Comparison of ENCODE assay signal across 8 cellular contexts in the genomic region with DNA sequence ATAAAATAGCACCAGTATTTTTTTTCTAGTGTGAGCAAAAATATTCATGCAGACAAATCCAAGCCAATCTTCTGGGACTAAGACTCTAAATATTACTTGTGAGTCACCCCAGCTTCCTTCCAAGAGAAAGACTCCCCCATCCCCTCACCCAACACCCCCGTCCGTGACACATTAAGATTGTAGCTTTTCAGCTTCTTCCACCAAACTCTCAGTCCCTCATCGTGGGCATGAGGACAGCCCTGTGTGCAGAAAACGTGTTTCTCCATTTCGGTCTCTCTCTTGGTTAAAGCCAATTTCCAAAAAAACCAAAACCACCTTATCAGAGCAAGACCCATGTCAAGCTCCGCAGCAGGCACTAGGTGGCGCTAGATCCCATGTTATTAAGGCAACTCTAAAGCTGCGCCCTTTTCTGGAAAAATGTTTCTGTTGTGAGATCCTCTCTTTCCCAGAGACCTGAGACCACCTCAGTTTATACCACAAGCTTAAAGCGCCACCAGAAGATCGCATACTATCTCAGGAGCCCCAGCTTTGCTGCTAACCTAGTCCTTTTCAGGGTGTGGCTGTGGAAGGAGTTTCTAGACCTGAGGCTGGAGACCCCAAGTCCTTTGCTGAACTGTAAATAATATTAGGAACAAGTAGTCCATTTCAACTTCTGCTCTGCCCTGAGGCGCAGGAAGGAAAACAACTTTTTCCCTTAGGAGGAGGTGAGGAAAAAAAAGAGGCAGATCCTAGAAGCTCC.
DNase-seq lines count a peak whose midpoint lies in the region; ATAC-seq and TF ChIP-seq lines count a peak whose summit lies in the region.

No MANE protein-coding gene starts in this region.

- ATAC-seq in T-helper 17 cell (peak; percentile 43), right cardiac atrium (peak; percentile 62 to 70), psoas muscle (peak; percentile 62 to 85 (median 71)), upper lobe of right lung (peak; percentile 79), HG02885 (IDR thresholded peaks at IDR 0.05; ENCODE audit: poor library complexity, unreplicated experiment) (no peak)

- H3K4me3 Mint-ChIP-seq in T-helper 17 cell, result no peak overlapping the region

- DNase-seq in GM06990 (ENCODE audit: extremely low read depth, insufficient read length) (peak; percentile 35), NCI-H1694 treated with DMSO at 0.1 percent for 48 hours (lab: John Stamatoyannopoulos, UW) (peak; percentile 93), T-helper 17 cell (peak; percentile 53 to 71 (median 61)), anterior cingulate cortex (lab: John Stamatoyannopoulos, UW) (peak in 57 of 58 donors; percentile 6 to 86 (median 58)), right cardiac atrium (peak; percentile 78 to 91 (median 85)), psoas muscle (peak; percentile 71 to 85), upper lobe of right lung (peak; percentile 83)

- H3K36me3 Mint-ChIP-seq in T-helper 17 cell (ENCODE audit: low read depth), result no peaks in the 10 kb centered on the region

- H3K36me3 ChIP-seq in GM06990 (ENCODE audit: control insufficient read depth, insufficient read depth, low read length) (no peaks in the 10 kb centered on the region), psoas muscle (ENCODE audit: insufficient read depth in 1 of 2, low read depth in 1 of 2) (no peaks in the 10 kb centered on the region), upper lobe of right lung (no peaks in the 10 kb centered on the region)

- H3K4me1 ChIP-seq in right cardiac atrium (ENCODE audit: control insufficient read depth, insufficient read depth, low read length) (peaks cover 3% of the 10 kb centered on the region), psoas muscle (peaks cover 42% of the 10 kb centered on the region), upper lobe of right lung (peaks cover 40% of the 10 kb centered on the region)

- H3K4me1 Mint-ChIP-seq in T-helper 17 cell, result peaks cover 19% of the 10 kb centered on the region

- intact Hi-C loops in right cardiac atrium (cut with DNase I) (loop anchor here (1.0 to 10.0 kb wide), 6 partner anchors 156 to 544 kb away; no protein-coding TSS in a partner anchor), psoas muscle (cut with DNase I) (loop anchor here (1.0 to 10.0 kb wide), 5 partner anchors 71 to 534 kb away; no protein-coding TSS in a partner anchor), upper lobe of right lung (cut with DNase I) (loop anchor here (10.0 kb wide), 1 partner anchor 164 kb away; no protein-coding TSS in a partner anchor)

- H3K27me3 Mint-ChIP-seq in T-helper 17 cell, result no peaks in the 10 kb centered on the region

- 3% methylated on average over 11 of the region's 11 CpGs for WGBS in right cardiac atrium
- 8 to 10% (median 8%) methylated on average over 11 of the region's 11 CpGs for WGBS in psoas muscle, 3 donors

- no peaks in the 10 kb centered on the region for H3K27me3 ChIP-seq in GM06990 (replicated peaks; ENCODE audit: control insufficient read depth, insufficient read depth, low read length)
- H3K27me3 ChIP-seq in right cardiac atrium (ENCODE audit: control insufficient read depth, insufficient read depth), result no peaks in the 10 kb centered on the region
- no peaks in the 10 kb centered on the region for H3K27me3 ChIP-seq in psoas muscle (ENCODE audit: insufficient read depth in 3 of 3, low read length in 2 of 3)
- no peaks in the 10 kb centered on the region for H3K27me3 ChIP-seq in upper lobe of right lung

- peak overlapping the region; percentile 19 for H3K27ac Mint-ChIP-seq in T-helper 17 cell

- TF ChIP-seq CTCF in GM06990 (IDR thresholded peaks at IDR 0.05; ENCODE audit: insufficient read depth, low read length, poor library complexity, severe bottlenecking) (peak; percentile 80), psoas muscle (IDR thresholded peaks at IDR 0.05) (peak; percentile 95), upper lobe of right lung (IDR thresholded peaks at IDR 0.05) (peak; percentile 92)

- H3K9me3 ChIP-seq in T-helper 17 cell (ENCODE audit: control insufficient read depth, low read length, poor library complexity, severe bottlenecking), result no peaks in the 10 kb centered on the region
- H3K9me3 ChIP-seq in right cardiac atrium (ENCODE audit: control insufficient read depth, low read length), result no peaks in the 10 kb centered on the region
- no peaks in the 10 kb centered on the region for H3K9me3 ChIP-seq in psoas muscle
- H3K9me3 ChIP-seq in upper lobe of right lung, result no peaks in the 10 kb centered on the region

- H3K4me3 ChIP-seq in GM06990 (replicated peaks; ENCODE audit: low read depth, low read length), result no peak overlapping the region
- H3K4me3 ChIP-seq in right cardiac atrium (ENCODE audit: low read length), result peak overlapping the region; percentile 33
- peak overlapping the region; percentile 38 for H3K4me3 ChIP-seq in psoas muscle
- no peak overlapping the region for H3K4me3 ChIP-seq in upper lobe of right lung

- H3K27ac ChIP-seq in right cardiac atrium (ENCODE audit: low read length), result peak overlapping the region; percentile 81
- H3K27ac ChIP-seq in psoas muscle, result peak overlapping the region; percentile 51
- H3K27ac ChIP-seq in upper lobe of right lung, result peak overlapping the region; percentile 61

Comparison
In these comparisons a context has a peak if more than half of its experiments do, and no peak if none do; other contexts are left out.
1. DNase-seq: peak in every context shown above with its lines; median percentile 93 in NCI-H1694 treated with DMSO at 0.1 percent for 48 hours; 85 in right cardiac atrium; 83 in upper lobe of right lung; 78 in psoas muscle; 61 in T-helper 17 cell; 58 in anterior cingulate cortex; 35 in GM06990.
2. H3K4me3 ChIP-seq: peak in right cardiac atrium (single experiment) and psoas muscle (single experiment); none in GM06990 (single experiment) and upper lobe of right lung (single experiment).
3. Peak in every context shown above with its lines, with median percentiles within 50 percentile points of each other: CTCF ChIP-seq and H3K27ac ChIP-seq.